In genomic region chr11:61231585-61231984, GRCh38 we compare ENCODE assay signal across 12 cellular contexts. TPM values are rescaled to one million over a fixed set of nuclear protein-coding genes. Genes with fewer than 3 reads are reported as not detected.
A peak's percentile ranks its signal among the peaks of the same experiment; 100 is the strongest.
DNase-seq lines count a peak whose midpoint lies in the region; ATAC-seq lines count a peak whose summit lies in the region.
"Not testable (repeated sequence)": the region's sequence is repeated elsewhere in the genome, so short reads cannot be mapped to it uniquely, and the experiment has no call there.
"Had no signal": no experiment of that assay in that cellular context is flagged by ENCODE, and none has a peak within 500 bp of the region (broad histone marks: within the 10 kb centered on the region; RNA-seq: fewer than 3 reads in every experiment).

No MANE protein-coding gene starts in this region.

- intact Hi-C loops in sciatic nerve (cut with DNase I) = not testable (repeated sequence)

- ATAC-seq in sciatic nerve = peak; percentile 71

- not testable (repeated sequence) for DNase-seq in sciatic nerve (ENCODE audit: low spot score)

RNA-seq across cellular contexts. Expression of gene PGA5, which starts 9.4 kb away (rescaled TPM):
- not detected for total RNA-seq in sciatic nerve
- total RNA-seq: A172; A673; B cell; Caco-2; Calu3; CD4-positive, alpha-beta memory T cell; CD4-positive, alpha-beta T cell; CD4-positive, CD25-positive, alpha-beta regulatory T cell; CD8-positive, alpha-beta memory T cell; CD8-positive, alpha-beta T cell; Daoy had no signal

RNA-seq across cellular contexts. Expression of gene PGA4, which starts 9.4 kb away (rescaled TPM):
- not detected for total RNA-seq in sciatic nerve
- total RNA-seq: A172; A673; B cell; Caco-2; Calu3; CD4-positive, alpha-beta memory T cell; CD4-positive, alpha-beta T cell; CD4-positive, CD25-positive, alpha-beta regulatory T cell; CD8-positive, alpha-beta memory T cell; CD8-positive, alpha-beta T cell; Daoy had no signal

RNA-seq across cellular contexts. Expression of gene PGA3, which starts 28.3 kb away (rescaled TPM):
- total RNA-seq in sciatic nerve = not detected
- total RNA-seq: A172; A673; B cell; Caco-2; Calu3; CD4-positive, alpha-beta memory T cell; CD4-positive, alpha-beta T cell; CD4-positive, CD25-positive, alpha-beta regulatory T cell; CD8-positive, alpha-beta memory T cell; CD8-positive, alpha-beta T cell; Daoy had no signal
